In genomic region chr17:81933178-81933699, GRCh38 we compare ENCODE assay signal across 1 cellular context.
TF ChIP-seq lines count a peak whose summit lies in the region.

No MANE protein-coding gene starts in this region.

TF ChIP-seq in endothelial cell of umbilical vein, 7 proteins besides CTCF, POLR2A, EP300 and RAD21:
- TF ChIP-seq MYC (IDR thresholded peaks at IDR 0.05; ENCODE audit: low read depth, low read length) (no peak), MAX (IDR thresholded peaks at IDR 0.05; ENCODE audit: insufficient read depth, insufficient read length) (no peak), EZH2 (IDR thresholded peaks at IDR 0.05; ENCODE audit: borderline replicate concordance, low read depth, low read length, severe bottlenecking) (no peak), FOS (IDR thresholded peaks at IDR 0.05; ENCODE audit: borderline replicate concordance, insufficient read depth, low read length) (no peak), JUN (IDR thresholded peaks at IDR 0.05; ENCODE audit: borderline replicate concordance, insufficient read depth, insufficient read length, low read depth) (no peak), POLR2AphosphoS5 (IDR thresholded peaks at IDR 0.05; ENCODE audit: insufficient read depth, low read depth, low read length) (peak; percentile 28)
